Comparison of ENCODE assay signal across 41 cellular contexts in genomic region chr7:97735075-97735474, GRCh38. TPM values are rescaled to one million over a fixed set of nuclear protein-coding genes. Genes with fewer than 3 reads are reported as not detected.
"Had no signal": no experiment of that assay in that cellular context is flagged by ENCODE, and none has a peak within 500 bp of the region (broad histone marks: within the 10 kb centered on the region; RNA-seq: fewer than 3 reads in every experiment).

No MANE protein-coding gene starts in this region.

- DNase-seq: activated effector memory CD4-positive, alpha-beta T cell treated with anti-CD3 and anti-CD28 coated beads, Interleukin-2, amount 50 U/mL, for 16 hours; activated effector memory CD4-positive, alpha-beta T cell treated with Interleukin-2 at 50 U/mL for 16 hours; activated gamma-delta T cell; activated gamma-delta T cell treated with Interleukin-2 at 50 U/mL for 16 hours; activated naive CD4-positive, alpha-beta T cell; activated naive CD4-positive, alpha-beta T cell treated with anti-CD3 and anti-CD28 coated beads for 36 hours; activated naive CD4-positive, alpha-beta T cell treated with anti-CD3 and anti-CD28 coated beads, Interleukin-2, amount 10 ng/mL, durations not matched to agents 7 days and 5 days; activated naive CD4-positive, alpha-beta T cell treated with anti-CD3 and anti-CD28 coated beads, Interleukin-2, amount 50 U/mL, for 16 hours; activated naive CD4-positive, alpha-beta T cell treated with Interleukin-2 at 50 U/mL for 16 hours; activated naive CD8-positive, alpha-beta T cell treated with anti-CD3 and anti-CD28 coated beads for 36 hours; activated naive CD8-positive, alpha-beta T cell treated with anti-CD3 and anti-CD28 coated beads, Interleukin-2, amount 10 ng/mL, durations not matched to agents 7 days and 5 days; activated naive CD8-positive, alpha-beta T cell treated with anti-CD3 and anti-CD28 coated beads, Interleukin-2, amount 50 U/mL, for 24 hours; activated T-cell treated with anti-CD3 and anti-CD28 coated beads for 4 hours; activated T-cell treated with anti-CD3 and anti-CD28 coated beads, Interleukin-2, amount 50 U/mL, for 1 hour; activated T-cell treated with anti-CD3 and anti-CD28 coated beads, Interleukin-2, amount 50 U/mL, for 24 hours; activated T-cell treated with anti-CD3 and anti-CD28 coated beads, Interleukin-2, amount 50 U/mL, for 4 hours; activated T-cell treated with anti-CD3 and anti-CD28 coated beads, Interleukin-2, amount 50 U/mL, for 48 hours; activated T-cell treated with anti-CD3 and anti-CD28 coated beads, Interleukin-2, amount 50 U/mL, for 72 hours; adrenal gland; amniotic stem cell; amygdala; anterior cingulate cortex; aorta; body of pancreas; brain microvascular endothelial cell; caudate nucleus; central memory CD4-positive, alpha-beta T cell; cerebellar nuclear complex had no signal

- H3K27ac ChIP-seq: adrenal gland, ascending aorta, body of pancreas, brain microvascular endothelial cell, breast epithelium, cardiac muscle cell had no signal

- H3K27me3 ChIP-seq: ascending aorta had no signal

- H3K4me3 Mint-ChIP-seq: activated naive CD4-positive, alpha-beta T cell treated with anti-CD3 and anti-CD28 coated beads for 36 hours; activated naive CD4-positive, alpha-beta T cell treated with anti-CD3 and anti-CD28 coated beads, Interleukin-2, amount 10 ng/mL, durations not matched to agents 7 days and 5 days; activated naive CD4-positive, alpha-beta T cell treated with anti-CD3 and anti-CD28 coated beads, Interleukin-2, amount 50 U/mL, for 24 hours; activated naive CD8-positive, alpha-beta T cell; activated naive CD8-positive, alpha-beta T cell treated with anti-CD3 and anti-CD28 coated beads for 36 hours; activated naive CD8-positive, alpha-beta T cell treated with anti-CD3 and anti-CD28 coated beads, Interleukin-2, amount 10 ng/mL, durations not matched to agents 7 days and 5 days; activated naive CD8-positive, alpha-beta T cell treated with anti-CD3 and anti-CD28 coated beads, Interleukin-2, amount 50 U/mL, for 24 hours; activated T-cell treated with anti-CD3 and anti-CD28 coated beads, Interleukin-2, amount 50 U/mL, for 24 hours; activated T-cell treated with anti-CD3 and anti-CD28 coated beads, Interleukin-2, amount 50 U/mL, for 4 hours; activated T-helper 1 cell treated with anti-CD3 and anti-CD28 coated beads, Interleukin-12 subunit alpha, Interleukin-12 subunit beta, Interleukin-2, Interleukin-4 antibody, amounts not matched to agents 30 ng/mL and 10 ng/mL and 1 ng/mL, durations not matched to agents 14 hours and 24 hours and 36 hours; activated T-helper 17 cell treated with anti-CD3 and anti-CD28 coated beads, Interleukin-2, amount 50 U/mL, for 72 hours; central memory CD8-positive, alpha-beta T cell had no signal

- H3K4me1 ChIP-seq: ascending aorta, breast epithelium had no signal

- H3K36me3 Mint-ChIP-seq: activated naive CD4-positive, alpha-beta T cell treated with anti-CD3 and anti-CD28 coated beads, Interleukin-2, amount 10 ng/mL, durations not matched to agents 7 days and 5 days; activated naive CD4-positive, alpha-beta T cell treated with anti-CD3 and anti-CD28 coated beads, Interleukin-2, amount 50 U/mL, for 24 hours; activated naive CD8-positive, alpha-beta T cell had no signal

- H3K36me3 ChIP-seq: adrenal gland, ascending aorta, brain microvascular endothelial cell, cardiac muscle cell had no signal

- FAIRE-seq: astrocyte, bronchial epithelial cell had no signal

- H3K27ac Mint-ChIP-seq: activated naive CD4-positive, alpha-beta T cell treated with anti-CD3 and anti-CD28 coated beads for 36 hours; activated naive CD4-positive, alpha-beta T cell treated with anti-CD3 and anti-CD28 coated beads, Interleukin-2, amount 10 ng/mL, durations not matched to agents 7 days and 5 days; activated naive CD4-positive, alpha-beta T cell treated with anti-CD3 and anti-CD28 coated beads, Interleukin-2, amount 50 U/mL, for 24 hours; activated naive CD4-positive, alpha-beta T cell treated with anti-CD3 and anti-CD28 coated beads, Interleukin-2, amount 50 U/mL, for 72 hours; activated naive CD8-positive, alpha-beta T cell; activated naive CD8-positive, alpha-beta T cell treated with anti-CD3 and anti-CD28 coated beads for 36 hours; activated naive CD8-positive, alpha-beta T cell treated with anti-CD3 and anti-CD28 coated beads, Interleukin-2, amount 10 ng/mL, durations not matched to agents 7 days and 5 days; activated naive CD8-positive, alpha-beta T cell treated with anti-CD3 and anti-CD28 coated beads, Interleukin-2, amount 50 U/mL, for 24 hours; activated T-cell treated with anti-CD3 and anti-CD28 coated beads, Interleukin-2, amount 50 U/mL, for 24 hours; activated T-cell treated with anti-CD3 and anti-CD28 coated beads, Interleukin-2, amount 50 U/mL, for 72 hours; activated T-helper 1 cell treated with anti-CD3 and anti-CD28 coated beads, Interleukin-12 subunit alpha, Interleukin-12 subunit beta, Interleukin-2, Interleukin-4 antibody, amounts not matched to agents 30 ng/mL and 10 ng/mL and 1 ng/mL, durations not matched to agents 14 hours and 24 hours and 36 hours; activated T-helper 17 cell treated with anti-CD3 and anti-CD28 coated beads, Interleukin-2, amount 50 U/mL, for 72 hours; activated T-helper 2 cell treated with anti-CD3 and anti-CD28 coated beads, Interferon-gamma antibody, Interleukin-2, Interleukin-4, amounts not matched to agents 10 μg/mL and 5 μg/mL and 100 μg/mL, durations not matched to agents 14 hours and 24 hours and 36 hours had no signal

- H3K9me3 Mint-ChIP-seq: activated naive CD4-positive, alpha-beta T cell treated with anti-CD3 and anti-CD28 coated beads for 36 hours; activated naive CD4-positive, alpha-beta T cell treated with anti-CD3 and anti-CD28 coated beads, Interleukin-2, amount 10 ng/mL, durations not matched to agents 7 days and 5 days; activated naive CD4-positive, alpha-beta T cell treated with anti-CD3 and anti-CD28 coated beads, Interleukin-2, amount 50 U/mL, for 24 hours; activated naive CD4-positive, alpha-beta T cell treated with anti-CD3 and anti-CD28 coated beads, Interleukin-2, amount 50 U/mL, for 72 hours; activated naive CD8-positive, alpha-beta T cell treated with anti-CD3 and anti-CD28 coated beads, Interleukin-2, amount 50 U/mL, for 24 hours; activated T-cell treated with anti-CD3 and anti-CD28 coated beads, Interleukin-2, amount 50 U/mL, for 24 hours; activated T-cell treated with anti-CD3 and anti-CD28 coated beads, Interleukin-2, amount 50 U/mL, for 4 hours; activated T-helper 1 cell treated with anti-CD3 and anti-CD28 coated beads, Interleukin-12 subunit alpha, Interleukin-12 subunit beta, Interleukin-2, Interleukin-4 antibody, amounts not matched to agents 30 ng/mL and 10 ng/mL and 1 ng/mL, durations not matched to agents 14 hours and 24 hours and 36 hours; activated T-helper 17 cell treated with anti-CD3 and anti-CD28 coated beads, Interleukin-2, amount 50 U/mL, for 72 hours; activated T-helper 2 cell treated with anti-CD3 and anti-CD28 coated beads, Interferon-gamma antibody, Interleukin-2, Interleukin-4, amounts not matched to agents 10 μg/mL and 5 μg/mL and 100 μg/mL, durations not matched to agents 14 hours and 24 hours and 36 hours; central memory CD8-positive, alpha-beta T cell had no signal

- H3K4me1 Mint-ChIP-seq: activated T-helper 17 cell treated with anti-CD3 and anti-CD28 coated beads, Interleukin-2, amount 50 U/mL, for 72 hours; central memory CD8-positive, alpha-beta T cell had no signal

- H3K9me3 ChIP-seq: adrenal gland, ascending aorta, body of pancreas, breast epithelium had no signal

- ATAC-seq: activated naive CD4-positive, alpha-beta T cell treated with anti-CD3 and anti-CD28 coated beads, Interleukin-2, amount 50 U/mL, for 72 hours; activated naive CD8-positive, alpha-beta T cell treated with anti-CD3 and anti-CD28 coated beads, Interleukin-2, amount 50 U/mL, for 24 hours; activated T-cell treated with anti-CD3 and anti-CD28 coated beads, Interleukin-2, amount 50 U/mL, for 4 hours; activated T-cell treated with anti-CD3 and anti-CD28 coated beads, Interleukin-2, amount 50 U/mL, for 72 hours; activated T-helper 17 cell treated with anti-CD3 and anti-CD28 coated beads, Interleukin-2, amount 50 U/mL, for 72 hours; body of pancreas had no signal

- H3K4me3 ChIP-seq: adrenal gland, ascending aorta, body of pancreas, breast epithelium, cardiac muscle cell had no signal

RNA-seq across cellular contexts. Expression of gene TAC1, which starts 3.2 kb away (rescaled TPM):
- total RNA-seq: activated naive CD4-positive, alpha-beta T cell treated with anti-CD3 and anti-CD28 coated beads for 36 hours; activated naive CD8-positive, alpha-beta T cell treated with anti-CD3 and anti-CD28 coated beads, Interleukin-2, amount 10 ng/mL, durations not matched to agents 7 days and 5 days; activated T-helper 17 cell treated with anti-CD3 and anti-CD28 coated beads, Interleukin-2, amount 50 U/mL, for 72 hours; ascending aorta; body of pancreas; bronchial epithelial cell; cardiac muscle cell; cardiac septum had no signal
- polyA plus RNA-seq: cardiac muscle cell had no signal
